In genomic region chr17:34006126-34006525, GRCh38 we compare ENCODE assay signal across 17 cellular contexts.
"Had no signal": no experiment of that assay in that cellular context is flagged by ENCODE, and none has a peak within 500 bp of the region (broad histone marks: within the 10 kb centered on the region; RNA-seq: fewer than 3 reads in every experiment).

No MANE protein-coding gene starts in this region.

- H3K27ac ChIP-seq: dorsolateral prefrontal cortex, gastrocnemius medialis, ovary, stomach had no signal

- H3K9me3 ChIP-seq: gastrocnemius medialis, mucosa of descending colon, ovary had no signal

- H3K27me3 ChIP-seq: gastrocnemius medialis, ovary had no signal

- DNase-seq: cortex of kidney; dorsolateral prefrontal cortex; effector CD8-positive, alpha-beta T cell; gastrocnemius medialis; islet precursor cell; mammary epithelial cell; mucosa of descending colon; naive thymus-derived CD8-positive, alpha-beta T cell; ovary; right cardiac atrium; small intestine; stimulated activated CD4-positive, alpha-beta T cell treated with anti-CD3 and anti-CD28 coated beads, Interleukin-12 subunit alpha, Interleukin-12 subunit beta, amount 100 ng/mL, for 4 hours; stimulated activated naive CD4-positive, alpha-beta T cell; stomach; substantia nigra; trophoblast cell had no signal

- H3K27ac Mint-ChIP-seq: naive thymus-derived CD8-positive, alpha-beta T cell had no signal

- H3K36me3 ChIP-seq: gastrocnemius medialis, ovary, stomach had no signal

- H3K4me3 Mint-ChIP-seq: naive thymus-derived CD8-positive, alpha-beta T cell; neural crest cell had no signal

- H3K4me3 ChIP-seq: dorsolateral prefrontal cortex, gastrocnemius medialis, mucosa of descending colon, ovary, stomach had no signal

- H3K4me1 Mint-ChIP-seq: naive thymus-derived CD8-positive, alpha-beta T cell; neural crest cell had no signal
